In the genomic region with DNA sequence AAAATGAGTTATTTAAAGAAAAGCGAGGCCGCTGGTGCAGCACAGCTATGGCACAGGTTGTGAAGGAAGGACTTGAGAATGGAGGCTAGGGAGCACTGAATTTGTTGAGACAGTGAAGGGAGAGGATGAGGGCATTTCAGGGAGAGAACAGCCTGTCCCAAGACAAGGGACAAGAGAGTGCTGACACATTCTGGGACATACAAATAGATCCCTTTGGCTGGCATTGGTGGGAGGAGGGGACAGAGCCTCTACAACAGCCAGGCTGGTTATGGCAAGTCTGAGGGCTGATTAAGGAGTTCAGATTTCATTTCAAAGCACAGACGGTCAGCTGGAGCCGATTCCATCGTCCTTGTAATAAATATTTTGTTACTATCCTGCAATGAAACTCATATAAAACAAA, we compare ENCODE assay signal across 1 cellular context.
TF ChIP-seq lines count a peak whose summit lies in the region.

No MANE protein-coding gene starts in this region.

TF ChIP-seq in HEK293, 187 proteins besides CTCF, POLR2A, EP300 and RAD21 (continued from another document):
- TF ChIP-seq ZNF518A (tag by site-specific recombination; conservative IDR thresholded peaks at IDR 0.05; ENCODE audit: low read depth), result no peak
- peak; percentile 30; the same call in 1 of the 2 replicates for TF ChIP-seq ZEB2 (tag by site-specific recombination; IDR thresholded peaks at IDR 0.05)
- TF ChIP-seq ZBTB20 (tag by site-specific recombination; IDR thresholded peaks at IDR 0.05), result no peak
- TF ChIP-seq ZNF747 (tag by site-specific recombination; IDR thresholded peaks at IDR 0.05), result no peak
- no peak for TF ChIP-seq GLI4 (tag by site-specific recombination; IDR thresholded peaks at IDR 0.05)
- TF ChIP-seq ZSCAN16 (tag by site-specific recombination; IDR thresholded peaks at IDR 0.05), result 0 out of 2 replicates have a peak, but pooled peaks have one; percentile 9
